Comparison of ENCODE assay signal across 8 cellular contexts in the genomic region with DNA sequence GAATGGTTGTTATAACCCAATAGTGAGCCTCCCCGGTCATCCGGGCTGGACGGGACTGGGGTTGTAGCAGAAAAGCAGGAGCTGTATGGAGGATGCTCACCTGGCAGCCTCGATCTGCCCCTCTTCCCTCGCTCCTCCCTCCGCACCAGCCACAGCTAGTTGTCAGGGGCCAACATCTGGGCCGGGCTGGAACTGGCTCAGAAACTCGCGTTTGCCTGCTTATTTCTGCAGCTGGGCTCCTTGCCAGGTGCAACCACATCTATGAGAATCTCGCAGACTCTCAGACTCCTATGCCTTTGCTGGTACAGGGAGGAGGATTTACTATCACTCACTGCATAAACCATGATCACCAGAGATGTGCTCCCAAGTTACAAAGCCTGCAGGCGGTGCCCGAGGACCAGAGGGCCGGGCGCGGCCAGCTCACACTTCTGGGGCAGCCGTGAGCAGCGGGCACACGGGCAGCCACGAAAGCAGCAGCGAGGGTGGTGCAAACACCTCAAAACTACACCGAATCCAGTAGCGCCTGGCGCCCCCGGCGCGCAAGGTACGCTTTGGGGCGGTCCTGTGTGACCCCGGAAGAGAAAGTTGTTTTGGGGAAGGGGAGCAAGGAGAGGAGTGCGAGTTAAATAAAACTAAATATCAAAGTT. TPM values are rescaled to one million over a fixed set of nuclear protein-coding genes. Genes with fewer than 3 reads are reported as not detected.
A peak's percentile ranks its signal among the peaks of the same experiment; 100 is the strongest.
DNase-seq lines count a peak whose midpoint lies in the region; TF ChIP-seq lines count a peak whose summit lies in the region.

No MANE protein-coding gene starts in this region.

- peaks cover 0 to 8% of the 10 kb centered on the region in 2 donors for H3K9me3 ChIP-seq in ascending aorta
- H3K9me3 ChIP-seq in hepatocyte (ENCODE audit: low read depth): peaks cover under 1% of the 10 kb centered on the region

- DNase-seq in GM04503 (ENCODE audit: low read depth): peak; percentile 64
- peak; percentile 39 for DNase-seq in GOT3 (lab: John Stamatoyannopoulos, UW)
- peak; percentile 78 to 80 for DNase-seq in Kasumi-1 (lab: John Stamatoyannopoulos, UW)
- peak; percentile 84 for DNase-seq in SKM-1 (lab: John Stamatoyannopoulos, UW; ENCODE audit: unreplicated experiment)
- peak; percentile 31 to 86 for DNase-seq in ascending aorta (ENCODE audit: low spot score in 2 of 2)
- peak; percentile 90 for DNase-seq in hepatocyte (ENCODE audit: low spot score)
- DNase-seq in putamen (ENCODE audit: low spot score): peak; percentile 86
- DNase-seq in NCI-H2081 treated with DMSO at 0.1 percent for 48 hours (lab: John Stamatoyannopoulos, UW): no peak

- peak overlapping the region; percentile 82 for H2AFZ ChIP-seq in hepatocyte

- peak overlapping the region; percentile 74 to 91 for H3K27ac ChIP-seq in ascending aorta
- peak overlapping the region; percentile 95 for H3K27ac ChIP-seq in hepatocyte

- peaks cover 64% of the 10 kb centered on the region for H3K79me2 ChIP-seq in hepatocyte

- peak; percentile 46 to 82 (median 51) for TF ChIP-seq CTCF in ascending aorta (IDR thresholded peaks at IDR 0.05)
- peak; percentile 57 for TF ChIP-seq CTCF in hepatocyte (IDR thresholded peaks at IDR 0.05; ENCODE audit: poor library complexity)

- H4K20me1 ChIP-seq in hepatocyte (ENCODE audit: insufficient read depth, poor library complexity, severe bottlenecking): peaks cover 22% of the 10 kb centered on the region

- H3K9me2 ChIP-seq in hepatocyte (replicated peaks; ENCODE audit: insufficient read depth): no peaks in the 10 kb centered on the region

- H3K4me3 ChIP-seq in ascending aorta: peak overlapping the region; percentile 84 to 93
- H3K4me3 ChIP-seq in hepatocyte: peak overlapping the region; percentile 84

- peak overlapping the region; percentile 90 for H3K4me2 ChIP-seq in hepatocyte

- under 1% methylated on average over 29 of the region's 30 CpGs for WGBS in hepatocyte (ENCODE audit: low lambda C conversion rate, missing lambda C conversion rate)

- H3K27me3 ChIP-seq in ascending aorta: no peaks in the 10 kb centered on the region
- H3K27me3 ChIP-seq in hepatocyte: no peaks in the 10 kb centered on the region

- H3K4me1 ChIP-seq in ascending aorta (peaks cover 3% of the 10 kb centered on the region in 2 donors), hepatocyte (ENCODE audit: insufficient read depth) (peaks cover 15% of the 10 kb centered on the region)

- no peaks in the 10 kb centered on the region for H3K36me3 ChIP-seq in ascending aorta
- H3K36me3 ChIP-seq in hepatocyte (replicated peaks; ENCODE audit: insufficient read depth, low read depth): no peaks in the 10 kb centered on the region

- intact Hi-C loops in ascending aorta (cut with DNase I): loop anchor here (1.0 to 10.0 kb wide), 6 partner anchors 67 to 439 kb away; partner anchors contain the start of gene GCLC

RNA-seq across cellular contexts. Expression of gene LRRC1, which starts 0.6 kb away (rescaled TPM):
- 16.3 TPM for total RNA-seq in ascending aorta
- 45.7 and 54.3 TPM in 2 replicates for total RNA-seq in hepatocyte
- 61.4 and 70.6 TPM in 2 replicates for polyA plus RNA-seq in hepatocyte
